10 cellular contexts compared by ENCODE assay signal in genomic region chr10:12847361-12847975, GRCh38.
DNase-seq lines count a peak whose midpoint lies in the region; ATAC-seq and TF ChIP-seq lines count a peak whose summit lies in the region.
"Had no signal": no experiment of that assay in that cellular context is flagged by ENCODE, and none has a peak within 500 bp of the region (broad histone marks: within the 10 kb centered on the region; RNA-seq: fewer than 3 reads in every experiment).

No MANE protein-coding gene starts in this region.

- no peak overlapping the region for H3K9ac ChIP-seq in endodermal cell (ENCODE audit: extremely low read depth, low read length, poor library complexity, severe bottlenecking)

- H3K27me3 ChIP-seq in endodermal cell (ENCODE audit: control insufficient read depth, insufficient read depth, low read length, poor library complexity, severe bottlenecking) = no peaks in the 10 kb centered on the region

- H3K36me3 Mint-ChIP-seq in endodermal cell (ENCODE audit: low read depth) = no peaks in the 10 kb centered on the region
- H3K36me3 Mint-ChIP-seq: CD4-positive, alpha-beta memory T cell had no signal

- peak; percentile 44 to 58 for DNase-seq in activated CD4-positive, alpha-beta T cell treated with anti-CD3 and anti-CD28 coated beads, Interleukin-2, amount 50 U/mL, for 48 hours
- DNase-seq in activated CD4-positive, alpha-beta T cell treated with anti-CD3 and anti-CD28 coated beads, Interleukin-2, amount 50 U/mL, for 4 hours = no peak
- DNase-seq in NB4 (ENCODE audit: low read depth) (peak; percentile 35), endodermal cell (peak; percentile 95), NCI-H2227 treated with DMSO at 0.1 percent for 48 hours (lab: John Stamatoyannopoulos, UW) (no peak), foreskin melanocyte (no peak)
- peak; percentile 17 to 57 for DNase-seq in stimulated activated CD4-positive, alpha-beta T cell treated with anti-CD3 and anti-CD28 coated beads, Interleukin-4, amount 100 ng/mL, for 48 hours (ENCODE audit: low read depth in 2 of 2)
- DNase-seq: CD4-positive, alpha-beta memory T cell; NCI-H510A treated with DMSO at 0.1 percent for 48 hours had no signal

- H3K4me3 Mint-ChIP-seq in endodermal cell = no peak overlapping the region
- H3K4me3 Mint-ChIP-seq: CD4-positive, alpha-beta memory T cell had no signal

- H3K4me1 Mint-ChIP-seq in endodermal cell = peaks cover 6% of the 10 kb centered on the region

- TF ChIP-seq POLR2A in NB4 (IDR thresholded peaks at IDR 0.05; ENCODE audit: extremely low read depth, insufficient read length) = no peak

- H3K9me3 ChIP-seq in endodermal cell (ENCODE audit: control insufficient read depth, low read length) = no peaks in the 10 kb centered on the region

- H3K4me3 ChIP-seq in NB4 (ENCODE audit: low read depth, low read length) (no peak overlapping the region), endodermal cell (ENCODE audit: low read length) (no peak overlapping the region)

- 75 to 91% methylated on average over 8 to 14 of the region's 14 CpGs for WGBS in endodermal cell (ENCODE audit: insufficient coverage in 1 of 2, insufficient read length in 1 of 2), 2 experiments

- H3K4me1 ChIP-seq in endodermal cell (ENCODE audit: control insufficient read depth, insufficient read depth, low read length) = no peaks in the 10 kb centered on the region

- no peak overlapping the region for H3K27ac Mint-ChIP-seq in endodermal cell
- H3K27ac Mint-ChIP-seq: CD4-positive, alpha-beta memory T cell had no signal

- no peaks in the 10 kb centered on the region for H3K36me3 ChIP-seq in endodermal cell (ENCODE audit: control insufficient read depth, insufficient read depth, low read length)

- no peak overlapping the region for H3K27ac ChIP-seq in endodermal cell (ENCODE audit: low read depth, low read length)

- no peak for ATAC-seq in HG03175 (IDR thresholded peaks at IDR 0.05; ENCODE audit: unreplicated experiment)

- TF ChIP-seq CTCF in NB4 (IDR thresholded peaks at IDR 0.05; ENCODE audit: low read depth, low read length) (peak; percentile 26), endodermal cell (conservative IDR thresholded peaks at IDR 0.05) (peak; percentile 92)

- no peaks in the 10 kb centered on the region for H3K27me3 Mint-ChIP-seq in endodermal cell (ENCODE audit: insufficient read depth)

- H3K9me3 Mint-ChIP-seq in endodermal cell = peaks cover 3% of the 10 kb centered on the region
- H3K9me3 Mint-ChIP-seq: CD4-positive, alpha-beta memory T cell had no signal

Comparison
In these comparisons a context has a peak if more than half of its experiments do, and no peak if none do; other contexts are left out.
1. DNase-seq: peak in activated CD4-positive, alpha-beta T cell treated with anti-CD3 and anti-CD28 coated beads, Interleukin-2, amount 50 U/mL, for 48 hours (2 of 2), NB4 (single experiment), endodermal cell (single experiment) and stimulated activated CD4-positive, alpha-beta T cell treated with anti-CD3 and anti-CD28 coated beads, Interleukin-4, amount 100 ng/mL, for 48 hours (2 of 2); none in activated CD4-positive, alpha-beta T cell treated with anti-CD3 and anti-CD28 coated beads, Interleukin-2, amount 50 U/mL, for 4 hours (0 of 2), NCI-H2227 treated with DMSO at 0.1 percent for 48 hours (single experiment) and foreskin melanocyte (single experiment).